In the genomic region with DNA sequence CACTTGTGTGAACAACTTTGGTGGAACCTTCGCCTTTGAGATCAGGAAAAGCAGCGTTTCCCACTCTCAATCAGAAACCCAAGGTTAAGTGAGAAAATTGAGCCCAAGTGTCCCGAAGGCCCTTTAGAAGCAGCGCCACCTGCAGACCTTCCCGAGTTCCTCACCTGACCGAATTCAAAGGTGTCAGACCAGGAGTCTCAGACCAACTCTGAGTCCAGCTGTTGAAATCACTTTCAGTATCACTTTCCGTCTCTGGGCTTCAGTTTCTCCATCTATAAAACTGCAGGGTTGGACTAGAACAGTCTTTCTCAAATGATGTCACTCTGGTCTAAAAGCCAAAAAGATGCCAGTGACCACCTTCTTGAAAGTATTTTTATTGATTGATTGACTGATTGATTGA, we compare ENCODE assay signal across 8 cellular contexts. TPM values are rescaled to one million over a fixed set of nuclear protein-coding genes. Genes with fewer than 3 reads are reported as not detected.
A peak's percentile ranks its signal among the peaks of the same experiment; 100 is the strongest.
DNase-seq lines count a peak whose midpoint lies in the region; ATAC-seq and TF ChIP-seq lines count a peak whose summit lies in the region.

No MANE protein-coding gene starts in this region.

- peak; percentile 78 for ATAC-seq in GM19397 (IDR thresholded peaks at IDR 0.05; ENCODE audit: unreplicated experiment)
- ATAC-seq in HG03139 (IDR thresholded peaks at IDR 0.05; ENCODE audit: unreplicated experiment): peak; percentile 81
- ATAC-seq in lower lobe of right lung: no peak

- intact Hi-C loops in lower lobe of right lung (cut with DNase I): no loop called here

- DNase-seq in GM10248 (ENCODE audit: extremely low spot score) (peak; percentile 83), lower lobe of right lung (no peak), NCI-H1694 treated with DMSO at 0.1 percent for 48 hours (lab: John Stamatoyannopoulos, UW) (no peak), GF-D8 (lab: John Stamatoyannopoulos, UW) (no peak)
- peak; percentile 53 for DNase-seq in activated CD4-positive, alpha-beta T cell treated with anti-CD3 and anti-CD28 coated beads for 48 hours
- no peak for DNase-seq in activated CD8-positive, alpha-beta memory T cell treated with anti-CD3 and anti-CD28 coated beads, Interleukin-2, amount 50 U/mL, for 48 hours

- H3K4me3 ChIP-seq in lower lobe of right lung: no peak overlapping the region

- CTCF ChIA-PET in GM10248 (lab: Yijun Ruan, JAX): interaction anchor here (0.8 to 21.5 kb wide), 12 partner anchors 9 to 394 kb away, joined by 3 to 359 read pairs (median 5); no protein-coding TSS in a partner anchor

- no peak overlapping the region for H3K27ac ChIP-seq in lower lobe of right lung

- H3K4me1 ChIP-seq in lower lobe of right lung: no peaks in the 10 kb centered on the region

- H3K27me3 ChIP-seq in lower lobe of right lung (ENCODE audit: low read depth): no peaks in the 10 kb centered on the region

- TF ChIP-seq CTCF in GM10248 (IDR thresholded peaks at IDR 0.05; ENCODE audit: control extremely low read depth, extremely low read depth, low read depth, missing control alignments) (peak; percentile 75), lower lobe of right lung (IDR thresholded peaks at IDR 0.05) (peak; percentile 31)

- POLR2A ChIA-PET in GM10248 (lab: Yijun Ruan, JAX): interaction anchor here (0.6 to 1.0 kb wide), 3 partner anchors 17 to 25 kb away, joined by 3 read pairs; no protein-coding TSS in a partner anchor

- H3K9me3 ChIP-seq in lower lobe of right lung: no peaks in the 10 kb centered on the region

- H3K36me3 ChIP-seq in lower lobe of right lung: no peaks in the 10 kb centered on the region

RNA-seq across cellular contexts. Expression of a gene that starts 31.7 kb away (rescaled TPM):
- 64.8 TPM for total RNA-seq in lower lobe of right lung

Comparison
In these comparisons a context has a peak if more than half of its experiments do, and no peak if none do; other contexts are left out.
1. DNase-seq: peak in GM10248 (single experiment) and activated CD4-positive, alpha-beta T cell treated with anti-CD3 and anti-CD28 coated beads for 48 hours (single experiment); none in lower lobe of right lung (single experiment), NCI-H1694 treated with DMSO at 0.1 percent for 48 hours (single experiment), activated CD8-positive, alpha-beta memory T cell treated with anti-CD3 and anti-CD28 coated beads, Interleukin-2, amount 50 U/mL, for 48 hours (single experiment) and GF-D8 (single experiment).
2. ATAC-seq: peak in GM19397 (single experiment) and HG03139 (single experiment); none in lower lobe of right lung (0 of 2).